ENCODE assay signal across 1 cellular context in genomic region chr2:120525056-120526046, GRCh38.
TF ChIP-seq lines count a peak whose summit lies in the region.

No MANE protein-coding gene starts in this region.

TF ChIP-seq in HepG2, 621 proteins besides CTCF, POLR2A, EP300 and RAD21 (continued from another document and continues in another):
- TF ChIP-seq ARID3A (IDR thresholded peaks at IDR 0.05; ENCODE audit: low read depth, low read length) (peak; percentile 56; the same call in 1 of the 2 replicates), PHF8 (CRISPR knock-in tag; IDR thresholded peaks at IDR 0.05) (peak; percentile 56), ZNF569 (CRISPR knock-in tag; IDR thresholded peaks at IDR 0.05; ENCODE audit: borderline replicate concordance) (no peak), SNAPC2 (CRISPR knock-in tag; IDR thresholded peaks at IDR 0.05) (0 out of 2 replicates have a peak, but pooled peaks have one; percentile 63), PATZ1 (CRISPR knock-in tag; IDR thresholded peaks at IDR 0.05) (peak; percentile 89), GPBP1L1 (CRISPR knock-in tag; IDR thresholded peaks at IDR 0.05) (no peak), ZFP90 (CRISPR knock-in tag; IDR thresholded peaks at IDR 0.05; ENCODE audit: borderline replicate concordance) (peak; percentile 50; the same call in 1 of the 2 replicates), MTF1 (CRISPR knock-in tag; IDR thresholded peaks at IDR 0.05) (no peak), ZNF740 (CRISPR knock-in tag; IDR thresholded peaks at IDR 0.05) (no peak), GLMP (CRISPR knock-in tag; IDR thresholded peaks at IDR 0.05; ENCODE audit: borderline replicate concordance) (no peak; the same call in 1 of the 2 replicates), SMYD3 (CRISPR knock-in tag; IDR thresholded peaks at IDR 0.05) (peak; percentile 89), ETS1 (CRISPR knock-in tag; IDR thresholded peaks at IDR 0.05) (no peak), DR1 (CRISPR knock-in tag; IDR thresholded peaks at IDR 0.05) (no peak), THRA (CRISPR knock-in tag; IDR thresholded peaks at IDR 0.05; ENCODE audit: borderline replicate concordance) (peak; percentile 96), ZNF572 (CRISPR knock-in tag; IDR thresholded peaks at IDR 0.05) (no peak), ZMYM3 (CRISPR knock-in tag; IDR thresholded peaks at IDR 0.05) (peak; percentile 91), ZNF335 (CRISPR knock-in tag; IDR thresholded peaks at IDR 0.05) (peak; percentile 85; the same call in 1 of the 2 replicates), ZNF7 (CRISPR knock-in tag; IDR thresholded peaks at IDR 0.05) (0 out of 2 replicates have a peak, but pooled peaks have one; percentile 8), REPIN1 (CRISPR knock-in tag; IDR thresholded peaks at IDR 0.05; ENCODE audit: borderline replicate concordance, low read depth) (peak; percentile 80; the same call in 1 of the 2 replicates), SRSF9 (IDR thresholded peaks at IDR 0.05; ENCODE audit: borderline replicate concordance, insufficient read depth, low read depth, low read length, poor library complexity, severe bottlenecking) (no peak), ZNF275 (CRISPR knock-in tag; IDR thresholded peaks at IDR 0.05; ENCODE audit: borderline replicate concordance) (no peak), KDM2A (CRISPR knock-in tag; IDR thresholded peaks at IDR 0.05; ENCODE audit: borderline replicate concordance, low read depth) (peak; percentile 88), ZNF407 (CRISPR knock-in tag; IDR thresholded peaks at IDR 0.05; ENCODE audit: not compliant biosample characterization) (no peak), MEIS2 (CRISPR knock-in tag; IDR thresholded peaks at IDR 0.05) (peak; percentile 97), ZNF264 (CRISPR knock-in tag; IDR thresholded peaks at IDR 0.05) (no peak; the same call in 1 of the 2 replicates), FIP1L1 (IDR thresholded peaks at IDR 0.05; ENCODE audit: borderline replicate concordance, insufficient read depth, low read depth, low read length) (no peak), ZNF567 (CRISPR knock-in tag; IDR thresholded peaks at IDR 0.05; ENCODE audit: borderline replicate concordance) (no peak), RELA (CRISPR knock-in tag; IDR thresholded peaks at IDR 0.05) (0 out of 2 replicates have a peak, but pooled peaks have one; percentile 46), KDM3A (CRISPR knock-in tag; IDR thresholded peaks at IDR 0.05; ENCODE audit: low read depth) (peak; percentile 79; the same call in 1 of the 2 replicates), SNAPC5 (CRISPR knock-in tag; IDR thresholded peaks at IDR 0.05; ENCODE audit: borderline replicate concordance) (peak; percentile 69; the same call in 1 of the 2 replicates), JARID2 (CRISPR knock-in tag; IDR thresholded peaks at IDR 0.05; ENCODE audit: insufficient replicate concordance) (no peak), MAFF (IDR thresholded peaks at IDR 0.05; ENCODE audit: low read depth, low read length) (no peak), ZMYM2 (CRISPR knock-in tag; IDR thresholded peaks at IDR 0.05) (peak; percentile 55; the same call in 1 of the 2 replicates), PAWR (CRISPR knock-in tag; IDR thresholded peaks at IDR 0.05; ENCODE audit: borderline replicate concordance) (no peak), ISL2 (CRISPR knock-in tag; IDR thresholded peaks at IDR 0.05) (peak; percentile 48; the same call in 1 of the 2 replicates), USF2 (IDR thresholded peaks at IDR 0.05; ENCODE audit: low read depth, low read length) (peak; percentile 75), USF2 (CRISPR knock-in tag; IDR thresholded peaks at IDR 0.05; ENCODE audit: borderline replicate concordance) (peak; percentile 85; the same call in 1 of the 2 replicates), NFKBIZ (CRISPR knock-in tag; IDR thresholded peaks at IDR 0.05) (peak; percentile 65)
